Comparison of ENCODE assay signal across 7 cellular contexts in the genomic region with DNA sequence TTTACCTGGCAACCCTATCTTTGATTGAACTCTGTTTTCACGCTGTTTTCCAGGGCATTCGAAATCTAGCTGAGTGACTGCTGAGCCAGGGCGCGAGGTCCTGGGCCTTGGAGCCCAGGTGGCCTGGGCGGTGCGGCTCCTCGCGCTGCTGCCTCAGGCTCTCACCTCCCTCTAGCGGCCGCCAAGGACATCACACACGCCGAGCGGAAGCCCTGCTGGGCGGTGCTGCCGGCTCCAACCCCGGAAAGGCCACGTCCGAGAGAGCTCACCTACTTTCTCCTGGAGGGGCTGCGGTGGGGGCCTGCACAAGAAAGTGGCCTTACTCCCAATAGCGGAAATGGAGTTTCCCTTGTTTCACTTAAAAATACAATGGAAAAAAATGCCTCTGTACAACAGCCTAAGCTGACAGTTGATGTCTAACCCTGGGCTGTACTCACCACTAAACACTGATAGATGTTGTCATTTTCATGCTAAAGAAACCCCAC.
DNase-seq lines count a peak whose midpoint lies in the region; ATAC-seq and TF ChIP-seq lines count a peak whose summit lies in the region.

No MANE protein-coding gene starts in this region.

- peaks cover 6% of the 10 kb centered on the region for H3K27me3 Mint-ChIP-seq in T-helper 17 cell

- H3K9me3 ChIP-seq in T-helper 17 cell (ENCODE audit: control insufficient read depth, low read length, poor library complexity, severe bottlenecking) (no peaks in the 10 kb centered on the region), right atrium auricular region (no peaks in the 10 kb centered on the region)

- H3K27ac Mint-ChIP-seq in T-helper 17 cell = peak overlapping the region; percentile 89

- peaks cover 2% of the 10 kb centered on the region for H3K36me3 Mint-ChIP-seq in T-helper 17 cell (ENCODE audit: low read depth)

- no peaks in the 10 kb centered on the region for H3K27me3 ChIP-seq in right atrium auricular region

- DNase-seq in NCI-H1417 (lab: John Stamatoyannopoulos, UW) = peak; percentile 75 to 84 (median 80)
- DNase-seq in T-helper 17 cell = peak; percentile 61 to 68 (median 67)
- DNase-seq in amniotic stem cell (lab: John Stamatoyannopoulos, UW) = peak; percentile 58
- DNase-seq in right atrium auricular region (ENCODE audit: low spot score) = peak; percentile 68
- DNase-seq in retinal pigment epithelial cell (ENCODE audit: low read depth) = no peak

- H3K4me3 Mint-ChIP-seq in T-helper 17 cell = peak overlapping the region; percentile 67

- H3K36me3 ChIP-seq in right atrium auricular region = no peaks in the 10 kb centered on the region

- H3K27ac ChIP-seq in right atrium auricular region = no peak overlapping the region

- no peaks in the 10 kb centered on the region for H3K4me1 ChIP-seq in right atrium auricular region

- ATAC-seq in GM18499 (IDR thresholded peaks at IDR 0.05; ENCODE audit: insufficient read depth, unreplicated experiment) (peak; percentile 98), HG02852 (IDR thresholded peaks at IDR 0.05; ENCODE audit: unreplicated experiment) (peak; percentile 100), T-helper 17 cell (peak; percentile 99)

- H3K4me3 ChIP-seq in right atrium auricular region (peak overlapping the region in 1 of 2 donors; percentile 33), retinal pigment epithelial cell (ENCODE audit: low read length) (peak overlapping the region; percentile 2)

- peaks cover 12% of the 10 kb centered on the region for H3K4me1 Mint-ChIP-seq in T-helper 17 cell

- TF ChIP-seq CTCF in right atrium auricular region (IDR thresholded peaks at IDR 0.05) (peak; percentile 91 to 96), retinal pigment epithelial cell (conservative IDR thresholded peaks at IDR 0.05; ENCODE audit: low read depth, low read length) (peak; percentile 94)
